ENCODE assay signal across 23 cellular contexts in genomic region chr17:57756941-57757340, GRCh38. TPM values are rescaled to one million over a fixed set of nuclear protein-coding genes. Genes with fewer than 3 reads are reported as not detected.
DNase-seq lines count a peak whose midpoint lies in the region; ATAC-seq, FAIRE-seq and TF ChIP-seq lines count a peak whose summit lies in the region.
"Had no signal": no experiment of that assay in that cellular context is flagged by ENCODE, and none has a peak within 500 bp of the region (broad histone marks: within the 10 kb centered on the region; RNA-seq: fewer than 3 reads in every experiment).

No MANE protein-coding gene starts in this region.

- no TSS peak for BruUV-seq in HepG2 (replicated peaks; lab: Mats Ljungman, UMichigan)

- CTCF ChIA-PET in HepG2 (lab: Yijun Ruan, JAX; ENCODE audit: low intra/inter-chr PET ratio, low total read pairs), result no interaction called here

- TF ChIP-seq CTCF in HepG2 (CRISPR knock-in tag; IDR thresholded peaks at IDR 0.05) (no peak), right lobe of liver (IDR thresholded peaks at IDR 0.05) (no peak), WERI-Rb-1 (IDR thresholded peaks at IDR 0.05; ENCODE audit: low read depth, low read length) (no peak), nephron progenitor cell (IDR thresholded peaks at IDR 0.05) (no peak), foreskin keratinocyte (conservative IDR thresholded peaks at IDR 0.05) (no peak)

- H4K20me1 ChIP-seq in HepG2 (ENCODE audit: insufficient read depth, low read length), result no peaks in the 10 kb centered on the region
- H4K20me1 ChIP-seq: BLaER1 treated with 17β-estradiol and CSF1 and Interleukin-3, amounts not matched to agents 10 nM and 100 nM had no signal

- no peak overlapping the region for H3K4me3 ChIP-seq in HepG2 (replicated peaks in 1 of 3; ENCODE audit: insufficient read depth in 1 of 3, low read depth in 2 of 3, low read length in 3 of 3)
- no peak overlapping the region for H3K4me3 ChIP-seq in right lobe of liver
- H3K4me3 ChIP-seq in WERI-Rb-1 (ENCODE audit: low read depth, low read length), result no peak overlapping the region
- H3K4me3 ChIP-seq: BLaER1 treated with 17β-estradiol and CSF1 and Interleukin-3, amounts not matched to agents 10 nM and 100 nM; SJCRH30 had no signal

- H3K36me3 Mint-ChIP-seq in nephron progenitor cell (ENCODE audit: low read depth), result no peaks in the 10 kb centered on the region
- H3K36me3 Mint-ChIP-seq: CD4-positive, alpha-beta memory T cell had no signal

- H3K9me3 ChIP-seq in HepG2 (ENCODE audit: low read length), result no peaks in the 10 kb centered on the region
- H3K9me3 ChIP-seq in right lobe of liver, result no peaks in the 10 kb centered on the region
- no peaks in the 10 kb centered on the region for H3K9me3 ChIP-seq in WERI-Rb-1 (ENCODE audit: severe bottlenecking)
- H3K9me3 ChIP-seq: BLaER1 treated with 17β-estradiol and CSF1 and Interleukin-3, amounts not matched to agents 10 nM and 100 nM; SJCRH30 had no signal

- POLR2A ChIA-PET in HepG2 (lab: Yijun Ruan, JAX), result no interaction called here

- WGBS in HepG2 (ENCODE audit: low lambda C conversion rate), result 25% methylated on average over 4 of the region's 7 CpGs
- 54% methylated on average over 3 of the region's 7 CpGs for WGBS in right lobe of liver (ENCODE audit: insufficient coverage, low coverage, low lambda C conversion rate, missing lambda C conversion rate)

- H3K79me2 ChIP-seq in HepG2 (ENCODE audit: insufficient read depth, low read length), result no peaks in the 10 kb centered on the region

- H3K4me1 ChIP-seq in HepG2 (ENCODE audit: insufficient read depth, low read length), result peaks cover 10% of the 10 kb centered on the region
- H3K4me1 ChIP-seq in right lobe of liver, result no peaks in the 10 kb centered on the region
- no peaks in the 10 kb centered on the region for H3K4me1 ChIP-seq in foreskin keratinocyte

- H3K27ac Mint-ChIP-seq in nephron progenitor cell, result peak overlapping the region; percentile 88
- H3K27ac Mint-ChIP-seq: H9 had no signal

- H3K27me3 ChIP-seq in HepG2 (ENCODE audit: control insufficient read depth in 1 of 2, insufficient read depth in 2 of 2, low read length in 2 of 2) (peaks cover 0 to 28% of the 10 kb centered on the region in 2 experiments; a peak in 2 of 5 replicates), right lobe of liver (no peaks in the 10 kb centered on the region), WERI-Rb-1 (ENCODE audit: insufficient read depth, low read depth, severe bottlenecking) (no peaks in the 10 kb centered on the region), foreskin keratinocyte (peaks cover 17% of the 10 kb centered on the region)
- H3K27me3 ChIP-seq: BLaER1 treated with 17β-estradiol and CSF1 and Interleukin-3, amounts not matched to agents 10 nM and 100 nM; SJCRH30 had no signal

- no peak for TF ChIP-seq RAD21 in HepG2 (CRISPR knock-in tag; IDR thresholded peaks at IDR 0.05)

- FAIRE-seq in HepG2 (lab: Jason Lieb, UNC), result no peak
- FAIRE-seq: G401.6, GM12892, GM19239, RCC 7860 had no signal

- H3K4me3 Mint-ChIP-seq in nephron progenitor cell, result peak overlapping the region; percentile 24
- H3K4me3 Mint-ChIP-seq: CD4-positive, alpha-beta memory T cell; H9 had no signal

- no peaks in the 10 kb centered on the region for H3K9me3 Mint-ChIP-seq in nephron progenitor cell
- H3K9me3 Mint-ChIP-seq: CD4-positive, alpha-beta memory T cell; H9 had no signal

- no peak overlapping the region for H3K4me2 ChIP-seq in HepG2 (ENCODE audit: low read depth, low read length)
- H3K4me2 ChIP-seq: BLaER1 treated with 17β-estradiol and CSF1 and Interleukin-3, amounts not matched to agents 10 nM and 100 nM had no signal

- H2AFZ ChIP-seq in HepG2 (ENCODE audit: low read length), result no peak overlapping the region

- DNase-seq in HepG2 (ENCODE audit: low spot score) (peak; percentile 35), right lobe of liver (no peak), WERI-Rb-1 (peak; percentile 65), nephron progenitor cell (peak; percentile 75), foreskin keratinocyte (no peak), cerebellum (ENCODE audit: low spot score) (no peak)
- DNase-seq in central memory CD4-positive, alpha-beta T cell, result no peak
- DNase-seq: 8988T; CD4-positive, alpha-beta memory T cell; H9; KBM-7; NCI-H1092; NCI-H1436; NCI-H2029 treated with DMSO at 0.1 percent for 48 hours; NCI-H524 treated with DMSO at 0.1 percent for 48 hours; OCI-M1; SJCRH30 had no signal

- TF ChIP-seq POLR2A in HepG2 (IDR thresholded peaks at IDR 0.05; ENCODE audit: insufficient read depth in 1 of 2, low read depth in 2 of 2, low read length in 2 of 2) (no peak), right lobe of liver (IDR thresholded peaks at IDR 0.05) (no peak)

- in situ Hi-C loops in HepG2 (cut with HindIII; ENCODE audit: extremely low pct_ligation_motif_present, low pct_unique_long_range_greater_than_20kb), result no loop called here

- H3K36me3 ChIP-seq in HepG2 (replicated peaks in 1 of 2; ENCODE audit: control insufficient read depth in 1 of 2, insufficient read depth in 2 of 2, low read length in 2 of 2) (no peaks in the 10 kb centered on the region), right lobe of liver (no peaks in the 10 kb centered on the region), WERI-Rb-1 (no peaks in the 10 kb centered on the region)
- H3K36me3 ChIP-seq: BLaER1 treated with 17β-estradiol and CSF1 and Interleukin-3, amounts not matched to agents 10 nM and 100 nM; SJCRH30 had no signal

- peaks cover 51% of the 10 kb centered on the region for H3K4me1 Mint-ChIP-seq in nephron progenitor cell
- H3K4me1 Mint-ChIP-seq: CD4-positive, alpha-beta memory T cell had no signal

- no peak overlapping the region for H3K27ac ChIP-seq in HepG2 (ENCODE audit: extremely low read length, insufficient read depth, low read length)
- H3K27ac ChIP-seq in right lobe of liver, result no peak overlapping the region
- 0 out of 2 replicates have a peak overlapping the region, but pooled peaks have one; percentile 4 for H3K27ac ChIP-seq in WERI-Rb-1
- no peak overlapping the region for H3K27ac ChIP-seq in foreskin keratinocyte
- H3K27ac ChIP-seq: BLaER1 treated with 17β-estradiol and CSF1 and Interleukin-3, amounts not matched to agents 10 nM and 100 nM; SJCRH30 had no signal

- peaks cover 2% of the 10 kb centered on the region for H3K27me3 Mint-ChIP-seq in nephron progenitor cell (ENCODE audit: low read depth, poor library complexity)

- intact Hi-C loops in HepG2 (cut with micrococcal nuclease; ENCODE audit: unreplicated experiment), result no loop called here
- intact Hi-C loops in right lobe of liver (cut with DNase I), result no loop called here

- no peak overlapping the region for H3K9ac ChIP-seq in HepG2 (ENCODE audit: insufficient read depth, low read depth, low read length)
- H3K9ac ChIP-seq: BLaER1 treated with 17β-estradiol and CSF1 and Interleukin-3, amounts not matched to agents 10 nM and 100 nM had no signal

- TF ChIP-seq EP300 in HepG2 (IDR thresholded peaks at IDR 0.05; ENCODE audit: low read depth in 2 of 2, low read length in 2 of 2) (no peak), HepG2 (CRISPR knock-in tag; IDR thresholded peaks at IDR 0.05; ENCODE audit: borderline replicate concordance) (no peak)

- ATAC-seq in HepG2, result no peak
- no peak for ATAC-seq in right lobe of liver
- ATAC-seq in GM18867 (IDR thresholded peaks at IDR 0.05; ENCODE audit: unreplicated experiment), result no peak
- ATAC-seq in foreskin keratinocyte, result no peak

TF ChIP-seq in HepG2, 621 proteins besides CTCF, POLR2A, EP300 and RAD21:
- 0 out of 2 replicates have a peak, but pooled peaks have one; percentile 30 for TF ChIP-seq NR2F6 (IDR thresholded peaks at IDR 0.05)
- no peak for TF ChIP-seq NR2F6 (CRISPR knock-in tag; IDR thresholded peaks at IDR 0.05)
- no peak for TF ChIP-seq TEAD2 (CRISPR knock-in tag; IDR thresholded peaks at IDR 0.05)
- no peak for TF ChIP-seq POLR2G (IDR thresholded peaks at IDR 0.05; ENCODE audit: low read depth, low read length)
- TF ChIP-seq RNF2 (conservative IDR thresholded peaks at IDR 0.05; ENCODE audit: low read depth), result no peak
- TF ChIP-seq TCF7 (IDR thresholded peaks at IDR 0.05; ENCODE audit: low read depth), result 0 out of 2 replicates have a peak, but pooled peaks have one; percentile 6
TF ChIP-seq in HepG2: peak in this region for 2.

RNA-seq across cellular contexts. Expression of gene CCDC182, which starts 11.8 kb away (rescaled TPM):
- total RNA-seq in HepG2 (2016; rRNA removed; fragmentation: Illumina TruSeq; extraction: Trizol) (not detected in 2 replicates), right lobe of liver (not detected), foreskin keratinocyte (not detected in 2 replicates), cerebellum (not detected)
- total RNA-seq in HepG2 (2016; cell fraction: cytosol; rRNA removed; fragmentation: Illumina TruSeq; extraction: Trizol; ENCODE audit: low read depth), result not detected in 2 replicates
- not detected in 2 replicates for total RNA-seq in HepG2 (2016; cell fraction: insoluble cytoplasmic fraction; rRNA removed; fragmentation: Illumina TruSeq; extraction: Trizol)
- not detected in 2 replicates for total RNA-seq in HepG2 (2016; cell fraction: membrane; rRNA removed; fragmentation: Illumina TruSeq; extraction: Trizol)
- total RNA-seq in HepG2 (2016; cell fraction: nucleus; rRNA removed; fragmentation: Illumina TruSeq; extraction: Trizol), result not detected in 2 replicates
- polyA plus RNA-seq in HepG2 (2011; rRNA removed) (not detected in 2 replicates), foreskin keratinocyte (not detected in 2 replicates)
- polyA plus RNA-seq in HepG2 (2011; cell fraction: cytosol; rRNA removed), result not detected in 2 replicates
- not detected in 2 replicates for polyA plus RNA-seq in HepG2 (2011; cell fraction: nucleus; rRNA removed)
- not detected in 2 replicates for polyA plus RNA-seq in HepG2 (2012)
- not detected in 2 replicates for polyA plus RNA-seq in HepG2 (2016; cell fraction: cytosol; fragmentation: Illumina TruSeq; extraction: Trizol; ENCODE audit: low read depth)
- polyA plus RNA-seq in HepG2 (2016; cell fraction: insoluble cytoplasmic fraction; fragmentation: Illumina TruSeq; extraction: Trizol; ENCODE audit: low read depth), result not detected in 2 replicates
- polyA plus RNA-seq in HepG2 (2016; cell fraction: membrane; fragmentation: Illumina TruSeq; extraction: Trizol; ENCODE audit: low read depth), result not detected in 2 replicates
- polyA plus RNA-seq in HepG2 (2016; cell fraction: nucleus; fragmentation: Illumina TruSeq; extraction: Trizol; ENCODE audit: insufficient read depth, low read depth), result not detected in 2 replicates
- not detected in 2 replicates for polyA minus RNA-seq in HepG2 (2011; rRNA and poly(A)+ RNA removed; ENCODE audit: low replicate concordance)
- not detected in 2 replicates for polyA minus RNA-seq in HepG2 (2011; cell fraction: cytosol; rRNA and poly(A)+ RNA removed)
- polyA minus RNA-seq in HepG2 (2011; cell fraction: nucleus; rRNA and poly(A)+ RNA removed), result not detected in 2 replicates
- total RNA-seq: CD4-positive, alpha-beta memory T cell; H9; SJCRH30 had no signal
- polyA plus RNA-seq: CD4-positive, alpha-beta memory T cell had no signal

Comparison
In these comparisons a context has a peak if more than half of its experiments do, and no peak if none do; other contexts are left out.
1. DNase-seq: peak in HepG2 (single experiment), WERI-Rb-1 (single experiment) and nephron progenitor cell (single experiment); none in right lobe of liver (0 of 3), central memory CD4-positive, alpha-beta T cell (single experiment), foreskin keratinocyte (0 of 2) and cerebellum (single experiment).